In genomic region chr13:26253787-26254582, GRCh38 we compare ENCODE assay signal across 1 cellular context.
TF ChIP-seq lines count a peak whose summit lies in the region.

Gene CDK8 (plus strand): TSS chr13:26254129. CDS start chr13:26254642, 513 bp downstream.

TF ChIP-seq in HepG2, 621 proteins besides CTCF, POLR2A, EP300 and RAD21 (continued from another document):
- TF ChIP-seq ZNF780A (CRISPR knock-in tag; IDR thresholded peaks at IDR 0.05): no peak
- no peak for TF ChIP-seq MTF2 (CRISPR knock-in tag; IDR thresholded peaks at IDR 0.05; ENCODE audit: borderline replicate concordance)
- no peak; the same call in 1 of the 2 replicates for TF ChIP-seq PAXIP1 (CRISPR knock-in tag; conservative IDR thresholded peaks at IDR 0.05)
- no peak for TF ChIP-seq ZNF12 (CRISPR knock-in tag; IDR thresholded peaks at IDR 0.05)
- TF ChIP-seq GPBP1L1 (CRISPR knock-in tag; IDR thresholded peaks at IDR 0.05): no peak
- no peak for TF ChIP-seq GPN1 (CRISPR knock-in tag; IDR thresholded peaks at IDR 0.05; ENCODE audit: borderline replicate concordance)
- no peak for TF ChIP-seq ZNF3 (CRISPR knock-in tag; IDR thresholded peaks at IDR 0.05)
- no peak for TF ChIP-seq ZFP82 (CRISPR knock-in tag; IDR thresholded peaks at IDR 0.05; ENCODE audit: borderline replicate concordance)
- no peak for TF ChIP-seq ZNF225 (CRISPR knock-in tag; IDR thresholded peaks at IDR 0.05)
- TF ChIP-seq ZNF816 (CRISPR knock-in tag; IDR thresholded peaks at IDR 0.05; ENCODE audit: borderline replicate concordance): no peak
- TF ChIP-seq BORCS8-MEF2B (CRISPR knock-in tag; IDR thresholded peaks at IDR 0.05): no peak
- TF ChIP-seq ZMAT5 (CRISPR knock-in tag; IDR thresholded peaks at IDR 0.05; ENCODE audit: borderline replicate concordance, low read depth): no peak
- TF ChIP-seq DBP (CRISPR knock-in tag; IDR thresholded peaks at IDR 0.05; ENCODE audit: not compliant biosample characterization): no peak
